ENCODE assay signal across 31 cellular contexts in the genomic region with DNA sequence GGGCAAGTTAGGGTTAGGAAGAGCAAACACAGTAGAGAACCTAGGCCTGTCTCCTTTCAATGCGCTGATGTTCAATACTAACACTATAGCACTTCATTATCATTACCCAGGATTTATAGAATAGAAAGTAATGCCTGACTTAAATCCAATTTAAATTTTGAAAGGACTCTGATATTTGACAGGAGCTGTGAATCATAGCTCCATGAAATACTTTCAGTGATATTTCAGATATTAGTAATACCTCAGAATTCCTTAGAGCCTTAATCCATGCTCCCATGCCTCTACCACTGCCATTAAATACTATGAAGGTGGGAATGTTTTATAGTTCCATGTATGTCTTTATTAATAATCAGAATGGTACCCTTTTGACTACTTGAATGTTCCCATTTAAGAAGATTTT.
"Had no signal": no experiment of that assay in that cellular context is flagged by ENCODE, and none has a peak within 500 bp of the region (broad histone marks: within the 10 kb centered on the region; RNA-seq: fewer than 3 reads in every experiment).

No MANE protein-coding gene starts in this region.

- H3K36me3 Mint-ChIP-seq: activated naive CD8-positive, alpha-beta T cell; memory B cell; stimulated activated memory B cell treated with anti-CD40 and anti-IgM and Interleukin-4, amounts not matched to agents 10 μg/mL and 1 μg/mL and 100 μg/mL, for 72 hours had no signal

- H3K4me1 Mint-ChIP-seq: memory B cell; stimulated activated memory B cell treated with anti-CD40 and anti-IgM and Interleukin-4, amounts not matched to agents 10 μg/mL and 1 μg/mL and 100 μg/mL, for 72 hours had no signal

- H3K4me1 ChIP-seq: adrenal gland, breast epithelium, colonic mucosa, esophagus muscularis mucosa, gastroesophageal sphincter, heart right ventricle, parathyroid adenoma, right lobe of liver, transverse colon had no signal

- H3K9me3 ChIP-seq: adrenal gland, ascending aorta, breast epithelium, colonic mucosa, esophagus muscularis mucosa, gastroesophageal sphincter, mucosa of descending colon, right lobe of liver, transverse colon had no signal

- H3K27ac ChIP-seq: adrenal gland, ascending aorta, breast epithelium, colonic mucosa, dorsolateral prefrontal cortex, esophagus muscularis mucosa, gastroesophageal sphincter, heart right ventricle, parathyroid adenoma, right lobe of liver, transverse colon, WERI-Rb-1 had no signal

- H3K27me3 ChIP-seq: adrenal gland, ascending aorta, breast epithelium, colonic mucosa, dorsolateral prefrontal cortex, esophagus muscularis mucosa, gastroesophageal sphincter, heart right ventricle, right lobe of liver, transverse colon had no signal

- H3K4me3 Mint-ChIP-seq: activated naive CD8-positive, alpha-beta T cell; activated T-cell treated with anti-CD3 and anti-CD28 coated beads, Interleukin-2, amount 50 U/mL, for 24 hours; effector memory CD8-positive, alpha-beta T cell; memory B cell; nephron progenitor cell; stimulated activated memory B cell treated with anti-CD40 and anti-IgM and Interleukin-4, amounts not matched to agents 10 μg/mL and 1 μg/mL and 100 μg/mL, for 72 hours; T-helper 2 cell treated with Interferon-gamma antibody and Interleukin-4, amounts not matched to agents 5 μg/mL and 100 μg/mL, for 36 hours had no signal

- H3K9ac ChIP-seq: parathyroid adenoma had no signal

- H2AFZ ChIP-seq: parathyroid adenoma had no signal

- H3K27ac Mint-ChIP-seq: activated naive CD8-positive, alpha-beta T cell; activated T-cell treated with anti-CD3 and anti-CD28 coated beads, Interleukin-2, amount 50 U/mL, for 24 hours; activated T-helper 2 cell treated with anti-CD3 and anti-CD28 coated beads, Interferon-gamma antibody, Interleukin-2, Interleukin-4, amounts not matched to agents 10 μg/mL and 5 μg/mL and 100 μg/mL, durations not matched to agents 14 hours and 24 hours and 36 hours; effector memory CD8-positive, alpha-beta T cell; memory B cell; nephron progenitor cell; stimulated activated memory B cell treated with anti-CD40 and anti-IgM and Interleukin-4, amounts not matched to agents 10 μg/mL and 1 μg/mL and 100 μg/mL, for 72 hours; T-helper 2 cell treated with Interferon-gamma antibody and Interleukin-4, amounts not matched to agents 5 μg/mL and 100 μg/mL, for 36 hours had no signal

- H3K27me3 Mint-ChIP-seq: activated T-cell treated with anti-CD3 and anti-CD28 coated beads, Interleukin-2, amount 50 U/mL, for 24 hours; effector memory CD8-positive, alpha-beta T cell; memory B cell; stimulated activated memory B cell treated with anti-CD40 and anti-IgM and Interleukin-4, amounts not matched to agents 10 μg/mL and 1 μg/mL and 100 μg/mL, for 72 hours had no signal

- DNase-seq: activated CD4-positive, alpha-beta T cell treated with anti-CD3 and anti-CD28 coated beads, Interleukin-2, amount 50 U/mL, for 4 hours; activated CD8-positive, alpha-beta memory T cell treated with anti-CD3 and anti-CD28 coated beads for 24 hours; activated CD8-positive, alpha-beta memory T cell treated with anti-CD3 and anti-CD28 coated beads, Interleukin-2, amount 50 U/mL, for 4 hours; activated naive CD4-positive, alpha-beta T cell; activated T-cell treated with anti-CD3 and anti-CD28 coated beads, Interleukin-2, amount 50 U/mL, for 24 hours; adrenal gland; colonic mucosa; dorsolateral prefrontal cortex; effector memory CD8-positive, alpha-beta T cell; heart right ventricle; left colon; mucosa of descending colon; nephron progenitor cell; right lobe of liver; small intestine; stimulated activated CD4-positive, alpha-beta T cell treated with anti-CD3 and anti-CD28 coated beads, Interleukin-2, amount 100 ng/mL, for 24 hours; transverse colon; WERI-Rb-1 had no signal

- H3K9me3 Mint-ChIP-seq: activated T-cell treated with anti-CD3 and anti-CD28 coated beads, Interleukin-2, amount 50 U/mL, for 24 hours; activated T-helper 2 cell treated with anti-CD3 and anti-CD28 coated beads, Interferon-gamma antibody, Interleukin-2, Interleukin-4, amounts not matched to agents 10 μg/mL and 5 μg/mL and 100 μg/mL, durations not matched to agents 14 hours and 24 hours and 36 hours; memory B cell; nephron progenitor cell; T-helper 2 cell treated with Interferon-gamma antibody and Interleukin-4, amounts not matched to agents 5 μg/mL and 100 μg/mL, for 36 hours had no signal

- H3K36me3 ChIP-seq: adrenal gland, ascending aorta, breast epithelium, colonic mucosa, esophagus muscularis mucosa, gastroesophageal sphincter, heart right ventricle, right lobe of liver, transverse colon, WERI-Rb-1 had no signal

- FAIRE-seq: endothelial cell of umbilical vein, keratinocyte, small intestine, urothelium cell line had no signal

- ATAC-seq: gastroesophageal sphincter; heart right ventricle; left colon; mucosa of descending colon; right lobe of liver; stimulated activated memory B cell treated with anti-CD40 and anti-IgM and Interleukin-4, amounts not matched to agents 10 μg/mL and 1 μg/mL and 100 μg/mL, for 72 hours had no signal

- H3K4me3 ChIP-seq: adrenal gland, ascending aorta, breast epithelium, colonic mucosa, dorsolateral prefrontal cortex, esophagus muscularis mucosa, gastroesophageal sphincter, heart right ventricle, mucosa of descending colon, right lobe of liver, transverse colon had no signal

- H3K79me2 ChIP-seq: parathyroid adenoma had no signal
